ENCODE assay signal across 1 cellular context in the genomic region with DNA sequence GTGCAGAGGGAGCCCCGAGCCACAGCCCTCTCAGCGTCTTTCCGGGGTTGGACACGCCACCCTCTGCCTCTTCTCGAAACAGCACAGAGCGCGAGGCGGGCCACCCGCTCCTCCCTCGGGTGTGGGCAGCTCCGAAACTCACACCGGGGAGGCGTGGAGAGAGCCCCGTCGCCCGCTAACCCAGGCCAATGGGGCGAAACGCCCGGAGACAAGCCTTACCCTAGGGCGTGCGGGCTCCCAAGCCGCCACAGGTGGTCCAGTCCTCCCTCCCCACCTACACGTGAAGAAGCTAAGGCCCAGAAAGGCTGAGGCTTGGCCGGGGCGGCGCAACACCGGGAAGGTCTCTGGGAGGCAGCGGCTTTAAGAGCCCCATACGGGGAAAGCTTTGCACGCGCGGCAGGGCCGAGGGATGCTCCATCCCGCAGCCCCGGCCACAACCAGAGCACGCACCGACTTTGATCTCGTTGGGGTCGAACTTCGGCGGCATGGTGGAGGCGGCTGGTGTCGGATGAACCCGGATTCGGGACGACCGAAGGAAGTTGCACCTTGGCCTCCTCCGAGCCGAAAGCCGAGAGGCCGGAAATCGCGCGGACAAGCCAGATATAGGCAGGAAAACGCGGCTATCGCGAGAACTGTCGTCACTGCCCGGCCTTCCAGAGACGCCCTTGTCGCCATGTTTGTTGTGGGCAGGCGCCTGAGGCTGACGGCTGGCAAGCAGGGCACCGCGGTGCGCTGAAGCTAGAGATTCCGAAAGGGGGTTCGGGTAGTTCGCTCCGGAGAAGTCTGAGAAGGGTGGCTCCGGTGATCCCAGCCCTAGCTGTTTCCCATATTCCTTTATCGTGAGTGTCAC.
A peak's percentile ranks its signal among the peaks of the same experiment; 100 is the strongest.
TF ChIP-seq lines count a peak whose summit lies in the region.

A gene (plus strand): TSS at position 680 of the 850 bp plus-strand sequence. CDS start 3,018 bp downstream, outside the sequence.
A gene (minus strand): TSS at position 576 of the 850 bp plus-strand sequence. CDS start 89 bp downstream, at position 487.

TF ChIP-seq in HCT116, 20 proteins besides CTCF, POLR2A, EP300 and RAD21 (continued from another document):
- TF ChIP-seq, protein P1, sequence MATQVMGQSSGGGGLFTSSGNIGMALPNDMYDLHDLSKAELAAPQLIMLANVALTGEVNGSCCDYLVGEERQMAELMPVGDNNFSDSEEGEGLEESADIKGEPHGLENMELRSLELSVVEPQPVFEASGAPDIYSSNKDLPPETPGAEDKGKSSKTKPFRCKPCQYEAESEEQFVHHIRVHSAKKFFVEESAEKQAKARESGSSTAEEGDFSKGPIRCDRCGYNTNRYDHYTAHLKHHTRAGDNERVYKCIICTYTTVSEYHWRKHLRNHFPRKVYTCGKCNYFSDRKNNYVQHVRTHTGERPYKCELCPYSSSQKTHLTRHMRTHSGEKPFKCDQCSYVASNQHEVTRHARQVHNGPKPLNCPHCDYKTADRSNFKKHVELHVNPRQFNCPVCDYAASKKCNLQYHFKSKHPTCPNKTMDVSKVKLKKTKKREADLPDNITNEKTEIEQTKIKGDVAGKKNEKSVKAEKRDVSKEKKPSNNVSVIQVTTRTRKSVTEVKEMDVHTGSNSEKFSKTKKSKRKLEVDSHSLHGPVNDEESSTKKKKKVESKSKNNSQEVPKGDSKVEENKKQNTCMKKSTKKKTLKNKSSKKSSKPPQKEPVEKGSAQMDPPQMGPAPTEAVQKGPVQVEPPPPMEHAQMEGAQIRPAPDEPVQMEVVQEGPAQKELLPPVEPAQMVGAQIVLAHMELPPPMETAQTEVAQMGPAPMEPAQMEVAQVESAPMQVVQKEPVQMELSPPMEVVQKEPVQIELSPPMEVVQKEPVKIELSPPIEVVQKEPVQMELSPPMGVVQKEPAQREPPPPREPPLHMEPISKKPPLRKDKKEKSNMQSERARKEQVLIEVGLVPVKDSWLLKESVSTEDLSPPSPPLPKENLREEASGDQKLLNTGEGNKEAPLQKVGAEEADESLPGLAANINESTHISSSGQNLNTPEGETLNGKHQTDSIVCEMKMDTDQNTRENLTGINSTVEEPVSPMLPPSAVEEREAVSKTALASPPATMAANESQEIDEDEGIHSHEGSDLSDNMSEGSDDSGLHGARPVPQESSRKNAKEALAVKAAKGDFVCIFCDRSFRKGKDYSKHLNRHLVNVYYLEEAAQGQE (IDR thresholded peaks at IDR 0.05; ENCODE audit: low read depth): no peak
- TF ChIP-seq YY1 (IDR thresholded peaks at IDR 0.05; ENCODE audit: extremely low read depth, insufficient replicate concordance, low read depth, low read length): peak; percentile 100
- peak; percentile 64 for TF ChIP-seq TCF7L2 (IDR thresholded peaks at IDR 0.05; ENCODE audit: borderline replicate concordance, extremely low read depth, insufficient read depth, insufficient read length)
- peak; percentile 59; the same call in 1 of the 2 replicates for TF ChIP-seq ZFX (IDR thresholded peaks at IDR 0.05)
- peak; percentile 99 for TF ChIP-seq POLR2AphosphoS5 (IDR thresholded peaks at IDR 0.05; ENCODE audit: low read depth, low read length)
